Comparison of ENCODE assay signal across 27 cellular contexts in genomic region chr5:175181331-175181730, GRCh38.
"Had no signal": no experiment of that assay in that cellular context is flagged by ENCODE, and none has a peak within 500 bp of the region (broad histone marks: within the 10 kb centered on the region; RNA-seq: fewer than 3 reads in every experiment).

No MANE protein-coding gene starts in this region.

- H3K4me3 Mint-ChIP-seq: naive B cell; naive thymus-derived CD8-positive, alpha-beta T cell; natural killer cell treated with Interleukin-12 subunit alpha and Interleukin-12 subunit beta and Interleukin-15 and Interleukin-18, amount 100 ng/mL, for 72 hours; nephron progenitor cell; neural crest cell; stimulated activated effector memory CD8-positive, alpha-beta T cell treated with anti-CD3 and anti-CD28 coated beads, Interleukin-12 subunit alpha, Interleukin-12 subunit beta, amount 100 ng/mL, for 72 hours; stimulated activated naive B cell treated with anti-CD40 and anti-IgM and Interleukin-4, amounts not matched to agents 10 μg/mL and 1 μg/mL and 100 μg/mL, for 72 hours; stimulated activated naive CD8-positive, alpha-beta T cell treated with anti-CD3 and anti-CD28 coated beads, Interleukin-15, Interleukin-2, amounts not matched to agents 100 ng/mL and 50 ng/mL, for 24 hours had no signal

- H3K9me3 Mint-ChIP-seq: naive thymus-derived CD8-positive, alpha-beta T cell; natural killer cell treated with Interleukin-12 subunit alpha and Interleukin-12 subunit beta and Interleukin-15 and Interleukin-18, amount 100 ng/mL, for 72 hours; nephron progenitor cell; neural crest cell; stimulated activated effector memory CD8-positive, alpha-beta T cell treated with anti-CD3 and anti-CD28 coated beads, Interleukin-12 subunit alpha, Interleukin-12 subunit beta, amount 100 ng/mL, for 72 hours; stimulated activated naive CD8-positive, alpha-beta T cell treated with anti-CD3 and anti-CD28 coated beads, Interleukin-15, Interleukin-2, amounts not matched to agents 100 ng/mL and 50 ng/mL, for 24 hours had no signal

- DNase-seq: naive B cell; naive thymus-derived CD8-positive, alpha-beta T cell; nephron progenitor cell; nucleus accumbens; ovary; posterior cingulate gyrus; psoas muscle; right cardiac atrium; right lobe of liver; sigmoid colon; small intestine; stimulated activated CD4-positive, alpha-beta T cell treated with anti-CD3 and anti-CD28 coated beads, Interleukin-15, amount 100 ng/mL, for 24 hours; stimulated activated CD4-positive, alpha-beta T cell treated with anti-CD3 and anti-CD28 coated beads, Interleukin-2, amount 100 ng/mL, for 24 hours; stimulated activated CD4-positive, alpha-beta T cell treated with anti-CD3 and anti-CD28 coated beads, Interleukin-2, amount 100 ng/mL, for 48 hours; stimulated activated CD4-positive, alpha-beta T cell treated with anti-CD3 and anti-CD28 coated beads, Interleukin-4, amount 100 ng/mL, for 24 hours; stimulated activated naive B cell treated with anti-CD40 and anti-IgM and Interleukin-4, amounts not matched to agents 10 μg/mL and 1 μg/mL and 100 μg/mL, for 72 hours; stimulated activated naive CD4-positive, alpha-beta T cell treated with Interleukin-2 at 50 U/mL for 16 hours; substantia nigra; testis; tibial artery; transverse colon; upper lobe of left lung had no signal

- H3K36me3 Mint-ChIP-seq: naive B cell; naive thymus-derived CD8-positive, alpha-beta T cell; natural killer cell treated with Interleukin-12 subunit alpha and Interleukin-12 subunit beta and Interleukin-15 and Interleukin-18, amount 100 ng/mL, for 72 hours; stimulated activated effector memory CD8-positive, alpha-beta T cell treated with anti-CD3 and anti-CD28 coated beads, Interleukin-12 subunit alpha, Interleukin-12 subunit beta, amount 100 ng/mL, for 72 hours; stimulated activated naive B cell treated with anti-CD40 and anti-IgM and Interleukin-4, amounts not matched to agents 10 μg/mL and 1 μg/mL and 100 μg/mL, for 72 hours had no signal

- H3K4me1 Mint-ChIP-seq: naive B cell; naive thymus-derived CD8-positive, alpha-beta T cell; nephron progenitor cell; stimulated activated effector memory CD8-positive, alpha-beta T cell treated with anti-CD3 and anti-CD28 coated beads, Interleukin-12 subunit alpha, Interleukin-12 subunit beta, amount 100 ng/mL, for 72 hours; stimulated activated naive B cell treated with anti-CD40 and anti-IgM and Interleukin-4, amounts not matched to agents 10 μg/mL and 1 μg/mL and 100 μg/mL, for 72 hours had no signal

- ATAC-seq: naive thymus-derived CD8-positive, alpha-beta T cell; natural killer cell treated with Interleukin-12 subunit alpha and Interleukin-12 subunit beta and Interleukin-15 and Interleukin-18, amount 100 ng/mL, for 72 hours; psoas muscle; right cardiac atrium; right lobe of liver; stimulated activated effector memory CD8-positive, alpha-beta T cell treated with anti-CD3 and anti-CD28 coated beads, Interleukin-12 subunit alpha, Interleukin-12 subunit beta, amount 100 ng/mL, for 72 hours; stimulated activated naive B cell treated with anti-CD40 and anti-IgM and Interleukin-4, amounts not matched to agents 10 μg/mL and 1 μg/mL and 100 μg/mL, for 72 hours had no signal

- H3K27ac Mint-ChIP-seq: naive B cell; natural killer cell treated with Interleukin-12 subunit alpha and Interleukin-12 subunit beta and Interleukin-15 and Interleukin-18, amount 100 ng/mL, for 72 hours; nephron progenitor cell; progenitor cell of endocrine pancreas; stimulated activated effector memory CD8-positive, alpha-beta T cell treated with anti-CD3 and anti-CD28 coated beads, Interleukin-12 subunit alpha, Interleukin-12 subunit beta, amount 100 ng/mL, for 72 hours; stimulated activated naive B cell treated with anti-CD40 and anti-IgM and Interleukin-4, amounts not matched to agents 10 μg/mL and 1 μg/mL and 100 μg/mL, for 72 hours; stimulated activated naive CD8-positive, alpha-beta T cell treated with anti-CD3 and anti-CD28 coated beads, Interleukin-15, Interleukin-2, amounts not matched to agents 100 ng/mL and 50 ng/mL, for 24 hours had no signal
